9 cellular contexts compared by ENCODE assay signal in the genomic region with DNA sequence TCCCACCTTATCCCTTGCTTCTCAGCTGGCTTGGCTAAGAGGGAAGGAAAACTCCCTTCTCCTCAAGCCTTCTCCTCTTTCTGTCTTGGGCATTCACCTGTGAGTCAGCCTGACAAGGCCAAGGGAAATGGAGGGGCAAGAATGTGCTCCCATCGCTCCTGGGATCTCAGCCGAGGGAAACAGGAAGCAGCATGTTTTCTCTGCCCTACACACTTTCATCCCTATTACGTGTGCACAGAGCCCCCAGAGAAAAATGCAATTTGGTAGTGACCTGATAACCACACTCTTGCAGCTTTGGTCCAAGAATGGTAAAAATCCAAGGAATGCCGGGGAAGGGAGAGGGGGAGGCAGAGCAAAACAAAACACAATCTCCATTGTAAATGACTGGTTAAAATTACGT. TPM values are rescaled to one million over a fixed set of nuclear protein-coding genes. Genes with fewer than 3 reads are reported as not detected.
DNase-seq lines count a peak whose midpoint lies in the region; ATAC-seq, FAIRE-seq and TF ChIP-seq lines count a peak whose summit lies in the region.
"Had no signal": no experiment of that assay in that cellular context is flagged by ENCODE, and none has a peak within 500 bp of the region (broad histone marks: within the 10 kb centered on the region; RNA-seq: fewer than 3 reads in every experiment).

No MANE protein-coding gene starts in this region.

- H3K27me3 ChIP-seq in dorsolateral prefrontal cortex: peaks cover 0 to 5% (median 0%) of the 10 kb centered on the region in 45 donors
- H3K27me3 ChIP-seq: gastrocnemius medialis had no signal

- FAIRE-seq in H54 (lab: Jason Lieb, UNC): peak; percentile 91

- ATAC-seq in GM18861 (IDR thresholded peaks at IDR 0.05; ENCODE audit: unreplicated experiment): no peak
- ATAC-seq in natural killer cell: no peak
- ATAC-seq: gastrocnemius medialis had no signal

- no peak overlapping the region for H3K27ac ChIP-seq in dorsolateral prefrontal cortex
- H3K27ac ChIP-seq: gastrocnemius medialis had no signal

- H3K27ac Mint-ChIP-seq in natural killer cell: no peak overlapping the region

- peaks cover 15 to 17% of the 10 kb centered on the region in 2 donors for H3K4me1 Mint-ChIP-seq in natural killer cell

- H3K9me3 Mint-ChIP-seq in natural killer cell: no peaks in the 10 kb centered on the region

- TF ChIP-seq POLR2A in H54 (IDR thresholded peaks at IDR 0.05; ENCODE audit: low read depth, low read length): no peak

- no peak overlapping the region for H3K4me3 Mint-ChIP-seq in natural killer cell

- no peak for TF ChIP-seq CTCF in foreskin fibroblast (IDR thresholded peaks at IDR 0.05; ENCODE audit: low read depth, low read length)
- TF ChIP-seq CTCF in retinal pigment epithelial cell (conservative IDR thresholded peaks at IDR 0.05; ENCODE audit: low read depth, low read length): no peak
- TF ChIP-seq CTCF in dorsolateral prefrontal cortex (IDR thresholded peaks at IDR 0.05 in 54 of 56, conservative IDR thresholded peaks at IDR 0.05 in 2 of 56; ENCODE audit: low read depth in 1 of 56, partially characterized antibody in 56 of 56): no peak
- no peak for TF ChIP-seq CTCF in natural killer cell (IDR thresholded peaks at IDR 0.05)

- H3K27me3 Mint-ChIP-seq in natural killer cell (ENCODE audit: low read depth in 2 of 2): no peaks in the 10 kb centered on the region

- intact Hi-C loops in dorsolateral prefrontal cortex (cut with DNase I) (loop anchor here in 1 of 2 donors (10.0 kb wide), 1 partner anchor 60 kb away; no protein-coding TSS in a partner anchor), natural killer cell (cut with micrococcal nuclease) (no loop called here)

- DNase-seq in H54 (ENCODE audit: insufficient read length, low spot score): peak; percentile 72
- peak; percentile 60 for DNase-seq in T1000 (lab: John Stamatoyannopoulos, UW)
- peak; percentile 88 to 91 for DNase-seq in foreskin fibroblast
- peak; percentile 94 for DNase-seq in retinal pigment epithelial cell (ENCODE audit: low read depth)
- DNase-seq in dorsolateral prefrontal cortex: no peak
- no peak for DNase-seq in activated CD4-positive, CD25-positive, alpha-beta regulatory T cell (lab: John Stamatoyannopoulos, UW)
- no peak for DNase-seq in natural killer cell
- DNase-seq: gastrocnemius medialis had no signal

- H3K36me3 Mint-ChIP-seq in natural killer cell: no peaks in the 10 kb centered on the region

- H3K4me3 ChIP-seq in foreskin fibroblast (ENCODE audit: low read depth in 1 of 2, low read length in 2 of 2) (no peak overlapping the region), retinal pigment epithelial cell (ENCODE audit: low read length) (no peak overlapping the region), dorsolateral prefrontal cortex (no peak overlapping the region)
- H3K4me3 ChIP-seq: gastrocnemius medialis had no signal

RNA-seq across cellular contexts. Expression of a gene that starts 32.9 kb away (rescaled TPM):
- total RNA-seq in dorsolateral prefrontal cortex (100 to 1,000 TPM in 13 of 120 experiments, 10 to 100 TPM in 107; 33.2 to 154 (median 67.8) TPM), natural killer cell (10 to 100 TPM; 46.3 to 64.5 (median 54.2) TPM)

Comparison
In these comparisons a context has a peak if more than half of its experiments do, and no peak if none do; other contexts are left out.
1. DNase-seq: peak in H54 (single experiment), T1000 (single experiment), foreskin fibroblast (2 of 2) and retinal pigment epithelial cell (single experiment); none in dorsolateral prefrontal cortex (0 of 10), activated CD4-positive, CD25-positive, alpha-beta regulatory T cell (0 of 4) and natural killer cell (single experiment).